ENCODE assay signal across 1 cellular context in genomic region chr6:103047567-103047966, GRCh38.
TF ChIP-seq lines count a peak whose summit lies in the region.

No MANE protein-coding gene starts in this region.

TF ChIP-seq in H1, 55 proteins besides CTCF, POLR2A, EP300 and RAD21:
- TF ChIP-seq, protein P1, sequence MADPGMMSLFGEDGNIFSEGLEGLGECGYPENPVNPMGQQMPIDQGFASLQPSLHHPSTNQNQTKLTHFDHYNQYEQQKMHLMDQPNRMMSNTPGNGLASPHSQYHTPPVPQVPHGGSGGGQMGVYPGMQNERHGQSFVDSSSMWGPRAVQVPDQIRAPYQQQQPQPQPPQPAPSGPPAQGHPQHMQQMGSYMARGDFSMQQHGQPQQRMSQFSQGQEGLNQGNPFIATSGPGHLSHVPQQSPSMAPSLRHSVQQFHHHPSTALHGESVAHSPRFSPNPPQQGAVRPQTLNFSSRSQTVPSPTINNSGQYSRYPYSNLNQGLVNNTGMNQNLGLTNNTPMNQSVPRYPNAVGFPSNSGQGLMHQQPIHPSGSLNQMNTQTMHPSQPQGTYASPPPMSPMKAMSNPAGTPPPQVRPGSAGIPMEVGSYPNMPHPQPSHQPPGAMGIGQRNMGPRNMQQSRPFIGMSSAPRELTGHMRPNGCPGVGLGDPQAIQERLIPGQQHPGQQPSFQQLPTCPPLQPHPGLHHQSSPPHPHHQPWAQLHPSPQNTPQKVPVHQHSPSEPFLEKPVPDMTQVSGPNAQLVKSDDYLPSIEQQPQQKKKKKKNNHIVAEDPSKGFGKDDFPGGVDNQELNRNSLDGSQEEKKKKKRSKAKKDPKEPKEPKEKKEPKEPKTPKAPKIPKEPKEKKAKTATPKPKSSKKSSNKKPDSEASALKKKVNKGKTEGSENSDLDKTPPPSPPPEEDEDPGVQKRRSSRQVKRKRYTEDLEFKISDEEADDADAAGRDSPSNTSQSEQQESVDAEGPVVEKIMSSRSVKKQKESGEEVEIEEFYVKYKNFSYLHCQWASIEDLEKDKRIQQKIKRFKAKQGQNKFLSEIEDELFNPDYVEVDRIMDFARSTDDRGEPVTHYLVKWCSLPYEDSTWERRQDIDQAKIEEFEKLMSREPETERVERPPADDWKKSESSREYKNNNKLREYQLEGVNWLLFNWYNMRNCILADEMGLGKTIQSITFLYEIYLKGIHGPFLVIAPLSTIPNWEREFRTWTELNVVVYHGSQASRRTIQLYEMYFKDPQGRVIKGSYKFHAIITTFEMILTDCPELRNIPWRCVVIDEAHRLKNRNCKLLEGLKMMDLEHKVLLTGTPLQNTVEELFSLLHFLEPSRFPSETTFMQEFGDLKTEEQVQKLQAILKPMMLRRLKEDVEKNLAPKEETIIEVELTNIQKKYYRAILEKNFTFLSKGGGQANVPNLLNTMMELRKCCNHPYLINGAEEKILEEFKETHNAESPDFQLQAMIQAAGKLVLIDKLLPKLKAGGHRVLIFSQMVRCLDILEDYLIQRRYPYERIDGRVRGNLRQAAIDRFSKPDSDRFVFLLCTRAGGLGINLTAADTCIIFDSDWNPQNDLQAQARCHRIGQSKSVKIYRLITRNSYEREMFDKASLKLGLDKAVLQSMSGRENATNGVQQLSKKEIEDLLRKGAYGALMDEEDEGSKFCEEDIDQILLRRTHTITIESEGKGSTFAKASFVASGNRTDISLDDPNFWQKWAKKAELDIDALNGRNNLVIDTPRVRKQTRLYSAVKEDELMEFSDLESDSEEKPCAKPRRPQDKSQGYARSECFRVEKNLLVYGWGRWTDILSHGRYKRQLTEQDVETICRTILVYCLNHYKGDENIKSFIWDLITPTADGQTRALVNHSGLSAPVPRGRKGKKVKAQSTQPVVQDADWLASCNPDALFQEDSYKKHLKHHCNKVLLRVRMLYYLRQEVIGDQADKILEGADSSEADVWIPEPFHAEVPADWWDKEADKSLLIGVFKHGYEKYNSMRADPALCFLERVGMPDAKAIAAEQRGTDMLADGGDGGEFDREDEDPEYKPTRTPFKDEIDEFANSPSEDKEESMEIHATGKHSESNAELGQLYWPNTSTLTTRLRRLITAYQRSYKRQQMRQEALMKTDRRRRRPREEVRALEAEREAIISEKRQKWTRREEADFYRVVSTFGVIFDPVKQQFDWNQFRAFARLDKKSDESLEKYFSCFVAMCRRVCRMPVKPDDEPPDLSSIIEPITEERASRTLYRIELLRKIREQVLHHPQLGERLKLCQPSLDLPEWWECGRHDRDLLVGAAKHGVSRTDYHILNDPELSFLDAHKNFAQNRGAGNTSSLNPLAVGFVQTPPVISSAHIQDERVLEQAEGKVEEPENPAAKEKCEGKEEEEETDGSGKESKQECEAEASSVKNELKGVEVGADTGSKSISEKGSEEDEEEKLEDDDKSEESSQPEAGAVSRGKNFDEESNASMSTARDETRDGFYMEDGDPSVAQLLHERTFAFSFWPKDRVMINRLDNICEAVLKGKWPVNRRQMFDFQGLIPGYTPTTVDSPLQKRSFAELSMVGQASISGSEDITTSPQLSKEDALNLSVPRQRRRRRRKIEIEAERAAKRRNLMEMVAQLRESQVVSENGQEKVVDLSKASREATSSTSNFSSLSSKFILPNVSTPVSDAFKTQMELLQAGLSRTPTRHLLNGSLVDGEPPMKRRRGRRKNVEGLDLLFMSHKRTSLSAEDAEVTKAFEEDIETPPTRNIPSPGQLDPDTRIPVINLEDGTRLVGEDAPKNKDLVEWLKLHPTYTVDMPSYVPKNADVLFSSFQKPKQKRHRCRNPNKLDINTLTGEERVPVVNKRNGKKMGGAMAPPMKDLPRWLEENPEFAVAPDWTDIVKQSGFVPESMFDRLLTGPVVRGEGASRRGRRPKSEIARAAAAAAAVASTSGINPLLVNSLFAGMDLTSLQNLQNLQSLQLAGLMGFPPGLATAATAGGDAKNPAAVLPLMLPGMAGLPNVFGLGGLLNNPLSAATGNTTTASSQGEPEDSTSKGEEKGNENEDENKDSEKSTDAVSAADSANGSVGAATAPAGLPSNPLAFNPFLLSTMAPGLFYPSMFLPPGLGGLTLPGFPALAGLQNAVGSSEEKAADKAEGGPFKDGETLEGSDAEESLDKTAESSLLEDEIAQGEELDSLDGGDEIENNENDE (IDR thresholded peaks at IDR 0.05; ENCODE audit: insufficient replicate concordance, low read length), result peak; percentile 34
- TF ChIP-seq SAP30 (IDR thresholded peaks at IDR 0.05; ENCODE audit: insufficient read depth, insufficient replicate concordance, low read length), result no peak
- no peak for TF ChIP-seq ATF3 (IDR thresholded peaks at IDR 0.05; ENCODE audit: insufficient read depth, low read depth, low read length)
- TF ChIP-seq, protein P2, sequence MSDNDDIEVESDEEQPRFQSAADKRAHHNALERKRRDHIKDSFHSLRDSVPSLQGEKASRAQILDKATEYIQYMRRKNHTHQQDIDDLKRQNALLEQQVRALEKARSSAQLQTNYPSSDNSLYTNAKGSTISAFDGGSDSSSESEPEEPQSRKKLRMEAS (IDR thresholded peaks at IDR 0.05), result no peak
- no peak for TF ChIP-seq CBX8 (IDR thresholded peaks at IDR 0.05; ENCODE audit: borderline replicate concordance, low read depth, low read length)
- TF ChIP-seq SP1 (IDR thresholded peaks at IDR 0.05; ENCODE audit: low read depth, low read length), result 0 out of 2 replicates have a peak, but pooled peaks have one; percentile 7
- no peak for TF ChIP-seq CEBPB (IDR thresholded peaks at IDR 0.05; ENCODE audit: low read depth, low read length)
- no peak for TF ChIP-seq SIN3A (conservative IDR thresholded peaks at IDR 0.05 in 1 of 2, IDR thresholded peaks at IDR 0.05 in 1 of 2; ENCODE audit: low read depth in 1 of 2, low read length in 2 of 2)
- peak; percentile 95 for TF ChIP-seq TCF12 (IDR thresholded peaks at IDR 0.05; ENCODE audit: low read depth, low read length)
- TF ChIP-seq ZNF274 (IDR thresholded peaks at IDR 0.05; ENCODE audit: borderline replicate concordance, extremely low read depth, low read length), result no peak
- no peak for TF ChIP-seq CBX5 (IDR thresholded peaks at IDR 0.05; ENCODE audit: low read depth, low read length)
- TF ChIP-seq SIRT6 (IDR thresholded peaks at IDR 0.05; ENCODE audit: low read length), result no peak
- TF ChIP-seq HDAC2 (IDR thresholded peaks at IDR 0.05; ENCODE audit: borderline replicate concordance in 1 of 2, low read depth in 2 of 2, low read length in 2 of 2), result no peak
- TF ChIP-seq FOSL1 (IDR thresholded peaks at IDR 0.05; ENCODE audit: insufficient read depth, low read depth, low read length), result no peak
- no peak for TF ChIP-seq MAFK (IDR thresholded peaks at IDR 0.05; ENCODE audit: low read depth, low read length)
- TF ChIP-seq TEAD4 (IDR thresholded peaks at IDR 0.05; ENCODE audit: low read depth, low read length), result peak; percentile 59; the same call in 1 of the 2 replicates
- no peak for TF ChIP-seq SP2 (IDR thresholded peaks at IDR 0.05; ENCODE audit: low read length)
- no peak for TF ChIP-seq JUND (IDR thresholded peaks at IDR 0.05; ENCODE audit: low read length)
- TF ChIP-seq CHD2 (IDR thresholded peaks at IDR 0.05; ENCODE audit: low read length), result no peak
